In the genomic region with DNA sequence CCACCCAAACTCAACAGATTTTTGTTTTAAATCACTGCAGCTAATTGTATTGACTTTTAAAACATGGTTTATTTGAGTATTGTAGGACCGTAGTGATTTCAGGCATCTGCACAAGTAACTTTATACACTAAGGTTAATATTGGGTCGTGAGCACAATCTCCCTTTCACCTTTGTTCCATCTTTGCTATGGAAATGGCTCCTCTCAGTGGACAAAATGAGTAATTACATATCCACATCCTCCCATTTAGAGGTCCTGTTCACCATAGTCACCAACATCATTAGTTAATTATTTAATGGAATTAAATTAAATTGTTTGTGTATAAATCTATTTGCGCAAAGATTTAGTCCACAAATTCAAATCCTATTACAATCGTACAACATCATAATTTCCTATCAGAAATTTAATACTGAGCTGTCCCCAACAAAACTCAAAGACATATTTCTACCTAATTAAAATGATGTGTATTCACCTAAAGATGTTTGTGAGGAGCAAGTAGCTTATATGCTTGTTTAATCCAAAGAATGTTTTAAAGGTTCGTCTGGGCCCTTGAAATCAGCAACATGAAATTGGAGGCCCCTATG, we compare ENCODE assay signal across 8 cellular contexts.
A peak's percentile ranks its signal among the peaks of the same experiment; 100 is the strongest.
DNase-seq lines count a peak whose midpoint lies in the region; ATAC-seq and TF ChIP-seq lines count a peak whose summit lies in the region.

No MANE protein-coding gene starts in this region.

- H3K4me3 ChIP-seq in HCT116 (replicated peaks in 1 of 2; ENCODE audit: low read depth in 1 of 2, low read length in 2 of 2) (no peak overlapping the region), cardiac fibroblast (replicated peaks in 1 of 2; ENCODE audit: low read depth in 2 of 2, low read length in 2 of 2) (no peak overlapping the region), vagina (no peak overlapping the region)

- H3K79me2 ChIP-seq in HCT116 (ENCODE audit: insufficient read depth, low read length), result no peaks in the 10 kb centered on the region

- no peaks in the 10 kb centered on the region for H3K4me1 Mint-ChIP-seq in stimulated activated effector memory CD8-positive, alpha-beta T cell treated with anti-CD3 and anti-CD28 coated beads, Interleukin-12 subunit alpha, Interleukin-12 subunit beta, amount 100 ng/mL, for 72 hours

- CTCF ChIA-PET in HCT116 (lab: Charles Lee), result interaction anchor here (0.8 to 2.1 kb wide), 7 partner anchors 218 to 919 kb away, joined by 3 to 20 read pairs (median 4); no protein-coding TSS in a partner anchor

- intact Hi-C loops in HCT116 (cut with micrococcal nuclease) (loop anchor here (1.0 to 10.0 kb wide), 8 partner anchors 210 to 1500 kb away; no protein-coding TSS in a partner anchor), vagina (cut with DNase I) (loop anchor here (5.0 to 10.0 kb wide), 3 partner anchors 380 to 890 kb away; a partner anchor contains a TSS)

- TF ChIP-seq RAD21 in HCT116 (IDR thresholded peaks at IDR 0.05; ENCODE audit: low read depth), result peak; percentile 87

- no peaks in the 10 kb centered on the region for H3K36me3 ChIP-seq in HCT116 (ENCODE audit: control insufficient read depth in 1 of 2, insufficient read depth in 2 of 2, low read length in 2 of 2)
- no peaks in the 10 kb centered on the region for H3K36me3 ChIP-seq in vagina

- no peak overlapping the region for H2AFZ ChIP-seq in HCT116 (ENCODE audit: low read depth, low read length, poor library complexity, severe bottlenecking)

- no peak overlapping the region for H3K4me3 Mint-ChIP-seq in stimulated activated effector memory CD8-positive, alpha-beta T cell treated with anti-CD3 and anti-CD28 coated beads, Interleukin-12 subunit alpha, Interleukin-12 subunit beta, amount 100 ng/mL, for 72 hours

- TF ChIP-seq POLR2A in HCT116 (IDR thresholded peaks at IDR 0.05; ENCODE audit: borderline replicate concordance, extremely low read depth, insufficient read depth, insufficient read length), result no peak
- TF ChIP-seq POLR2A in vagina (IDR thresholded peaks at IDR 0.05), result no peak

- H3K9ac ChIP-seq in HCT116 (ENCODE audit: low read length), result no peak overlapping the region

- H3K27ac Mint-ChIP-seq in stimulated activated effector memory CD8-positive, alpha-beta T cell treated with anti-CD3 and anti-CD28 coated beads, Interleukin-12 subunit alpha, Interleukin-12 subunit beta, amount 100 ng/mL, for 72 hours, result no peak overlapping the region

- ATAC-seq in HCT116, result peak; percentile 83
- no peak for ATAC-seq in stimulated activated effector memory CD8-positive, alpha-beta T cell treated with anti-CD3 and anti-CD28 coated beads, Interleukin-12 subunit alpha, Interleukin-12 subunit beta, amount 100 ng/mL, for 72 hours
- no peak for ATAC-seq in GM19035 (IDR thresholded peaks at IDR 0.05; ENCODE audit: unreplicated experiment)

- no peaks in the 10 kb centered on the region for H3K9me3 Mint-ChIP-seq in stimulated activated effector memory CD8-positive, alpha-beta T cell treated with anti-CD3 and anti-CD28 coated beads, Interleukin-12 subunit alpha, Interleukin-12 subunit beta, amount 100 ng/mL, for 72 hours

- no peaks in the 10 kb centered on the region for H3K9me3 ChIP-seq in HCT116 (ENCODE audit: control insufficient read depth in 1 of 2, insufficient read depth in 1 of 2, low read depth in 1 of 2, low read length in 2 of 2)
- H3K9me3 ChIP-seq in vagina, result no peaks in the 10 kb centered on the region

- no peak overlapping the region for H3K4me2 ChIP-seq in HCT116 (ENCODE audit: low read length)

- H3K27ac ChIP-seq in HCT116 (ENCODE audit: low read depth, low read length), result no peak overlapping the region
- no peak overlapping the region for H3K27ac ChIP-seq in vagina

- H3K27me3 ChIP-seq in HCT116 (ENCODE audit: insufficient read depth, low read length), result peaks cover 5% of the 10 kb centered on the region; the same call in 1 of the 2 replicates
- no peaks in the 10 kb centered on the region for H3K27me3 ChIP-seq in vagina

- RAD21 ChIA-PET in HCT116 (lab: Charles Lee; ENCODE audit: low non-redundant PET in 1 of 2, low total read pairs in 2 of 2, uncharacterized antibody in 2 of 2, unreplicated experiment in 2 of 2), result no interaction called here

- no peaks in the 10 kb centered on the region for H3K4me1 ChIP-seq in HCT116 (ENCODE audit: control insufficient read depth in 1 of 2, insufficient read depth in 2 of 2, low read length in 2 of 2)
- H3K4me1 ChIP-seq in vagina, result no peaks in the 10 kb centered on the region

- POLR2A ChIA-PET in HCT116 (lab: Charles Lee), result no interaction called here

- BruUV-seq in HCT116 (replicated peaks; lab: Mats Ljungman, UMichigan), result no TSS peak

- no peaks in the 10 kb centered on the region for H3K9me2 ChIP-seq in HCT116 (ENCODE audit: insufficient read depth)

- DNase-seq in DMS153 treated with DMSO at 0.1 percent for 48 hours (lab: John Stamatoyannopoulos, UW; ENCODE audit: unreplicated experiment), result peak; percentile 62
- DNase-seq in HCT116 (ENCODE audit: low read depth, low spot score), result peak; percentile 44
- DNase-seq in NCI-H345 treated with DMSO at 0.1 percent for 48 hours (lab: John Stamatoyannopoulos, UW; ENCODE audit: unreplicated experiment), result peak; percentile 3
- DNase-seq in cardiac fibroblast (ENCODE audit: low read depth in 2 of 2), result peak; percentile 79 to 86
- DNase-seq in kidney glomerular epithelial cell (lab: John Stamatoyannopoulos, UW), result peak; percentile 80
- no peak for DNase-seq in vagina (ENCODE audit: extremely low spot score in 2 of 2)
- DNase-seq in stimulated activated effector memory CD8-positive, alpha-beta T cell treated with anti-CD3 and anti-CD28 coated beads, Interleukin-12 subunit alpha, Interleukin-12 subunit beta, amount 100 ng/mL, for 72 hours (ENCODE audit: low spot score in 2 of 2), result no peak

- TF ChIP-seq CTCF in HCT116 (IDR thresholded peaks at IDR 0.05 in 2 of 3, conservative IDR thresholded peaks at IDR 0.05 in 1 of 3; ENCODE audit: borderline replicate concordance in 1 of 3, insufficient read depth in 1 of 3, low read depth in 2 of 3, low read length in 2 of 3) (peak; percentile 45 to 66 (median 59); a peak in 5 of 6 replicates), cardiac fibroblast (IDR thresholded peaks at IDR 0.05; ENCODE audit: low read depth, low read length) (peak; percentile 48), vagina (IDR thresholded peaks at IDR 0.05) (peak; percentile 52 to 90 (median 65))

- no peaks in the 10 kb centered on the region for H4K20me1 ChIP-seq in HCT116 (ENCODE audit: insufficient read depth)

- H3K36me3 Mint-ChIP-seq in stimulated activated effector memory CD8-positive, alpha-beta T cell treated with anti-CD3 and anti-CD28 coated beads, Interleukin-12 subunit alpha, Interleukin-12 subunit beta, amount 100 ng/mL, for 72 hours, result no peaks in the 10 kb centered on the region

TF ChIP-seq in HCT116, 20 proteins besides CTCF, POLR2A, EP300 and RAD21:
- no peak for TF ChIP-seq JUND (IDR thresholded peaks at IDR 0.05)
- no peak for TF ChIP-seq ZFX (IDR thresholded peaks at IDR 0.05)
- 0 out of 2 replicates have a peak, but pooled peaks have one; percentile 19 for TF ChIP-seq EGR1 (IDR thresholded peaks at IDR 0.05; ENCODE audit: low read depth)
- TF ChIP-seq, protein P1, sequence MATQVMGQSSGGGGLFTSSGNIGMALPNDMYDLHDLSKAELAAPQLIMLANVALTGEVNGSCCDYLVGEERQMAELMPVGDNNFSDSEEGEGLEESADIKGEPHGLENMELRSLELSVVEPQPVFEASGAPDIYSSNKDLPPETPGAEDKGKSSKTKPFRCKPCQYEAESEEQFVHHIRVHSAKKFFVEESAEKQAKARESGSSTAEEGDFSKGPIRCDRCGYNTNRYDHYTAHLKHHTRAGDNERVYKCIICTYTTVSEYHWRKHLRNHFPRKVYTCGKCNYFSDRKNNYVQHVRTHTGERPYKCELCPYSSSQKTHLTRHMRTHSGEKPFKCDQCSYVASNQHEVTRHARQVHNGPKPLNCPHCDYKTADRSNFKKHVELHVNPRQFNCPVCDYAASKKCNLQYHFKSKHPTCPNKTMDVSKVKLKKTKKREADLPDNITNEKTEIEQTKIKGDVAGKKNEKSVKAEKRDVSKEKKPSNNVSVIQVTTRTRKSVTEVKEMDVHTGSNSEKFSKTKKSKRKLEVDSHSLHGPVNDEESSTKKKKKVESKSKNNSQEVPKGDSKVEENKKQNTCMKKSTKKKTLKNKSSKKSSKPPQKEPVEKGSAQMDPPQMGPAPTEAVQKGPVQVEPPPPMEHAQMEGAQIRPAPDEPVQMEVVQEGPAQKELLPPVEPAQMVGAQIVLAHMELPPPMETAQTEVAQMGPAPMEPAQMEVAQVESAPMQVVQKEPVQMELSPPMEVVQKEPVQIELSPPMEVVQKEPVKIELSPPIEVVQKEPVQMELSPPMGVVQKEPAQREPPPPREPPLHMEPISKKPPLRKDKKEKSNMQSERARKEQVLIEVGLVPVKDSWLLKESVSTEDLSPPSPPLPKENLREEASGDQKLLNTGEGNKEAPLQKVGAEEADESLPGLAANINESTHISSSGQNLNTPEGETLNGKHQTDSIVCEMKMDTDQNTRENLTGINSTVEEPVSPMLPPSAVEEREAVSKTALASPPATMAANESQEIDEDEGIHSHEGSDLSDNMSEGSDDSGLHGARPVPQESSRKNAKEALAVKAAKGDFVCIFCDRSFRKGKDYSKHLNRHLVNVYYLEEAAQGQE (IDR thresholded peaks at IDR 0.05; ENCODE audit: low read depth), result no peak
- TF ChIP-seq SIN3A (IDR thresholded peaks at IDR 0.05; ENCODE audit: low read depth), result no peak
- TF ChIP-seq, protein P2, sequence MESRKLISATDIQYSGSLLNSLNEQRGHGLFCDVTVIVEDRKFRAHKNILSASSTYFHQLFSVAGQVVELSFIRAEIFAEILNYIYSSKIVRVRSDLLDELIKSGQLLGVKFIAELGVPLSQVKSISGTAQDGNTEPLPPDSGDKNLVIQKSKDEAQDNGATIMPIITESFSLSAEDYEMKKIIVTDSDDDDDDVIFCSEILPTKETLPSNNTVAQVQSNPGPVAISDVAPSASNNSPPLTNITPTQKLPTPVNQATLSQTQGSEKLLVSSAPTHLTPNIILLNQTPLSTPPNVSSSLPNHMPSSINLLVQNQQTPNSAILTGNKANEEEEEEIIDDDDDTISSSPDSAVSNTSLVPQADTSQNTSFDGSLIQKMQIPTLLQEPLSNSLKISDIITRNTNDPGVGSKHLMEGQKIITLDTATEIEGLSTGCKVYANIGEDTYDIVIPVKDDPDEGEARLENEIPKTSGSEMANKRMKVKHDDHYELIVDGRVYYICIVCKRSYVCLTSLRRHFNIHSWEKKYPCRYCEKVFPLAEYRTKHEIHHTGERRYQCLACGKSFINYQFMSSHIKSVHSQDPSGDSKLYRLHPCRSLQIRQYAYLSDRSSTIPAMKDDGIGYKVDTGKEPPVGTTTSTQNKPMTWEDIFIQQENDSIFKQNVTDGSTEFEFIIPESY (IDR thresholded peaks at IDR 0.05; ENCODE audit: extremely low read depth, insufficient replicate concordance, low read length), result no peak
- TF ChIP-seq EZH2phosphoT487 (IDR thresholded peaks at IDR 0.05; ENCODE audit: borderline replicate concordance), result no peak
- TF ChIP-seq CBX3 (IDR thresholded peaks at IDR 0.05; ENCODE audit: low read depth), result no peak

Comparison
In these comparisons a context has a peak if more than half of its experiments do, and no peak if none do; other contexts are left out.
1. DNase-seq: peak in DMS153 treated with DMSO at 0.1 percent for 48 hours (single experiment), HCT116 (single experiment), NCI-H345 treated with DMSO at 0.1 percent for 48 hours (single experiment), cardiac fibroblast (2 of 2) and kidney glomerular epithelial cell (single experiment); none in vagina (0 of 2) and stimulated activated effector memory CD8-positive, alpha-beta T cell treated with anti-CD3 and anti-CD28 coated beads, Interleukin-12 subunit alpha, Interleukin-12 subunit beta, amount 100 ng/mL, for 72 hours (0 of 2).
2. Peak in every context shown above with its lines, with median percentiles within 50 percentile points of each other: CTCF ChIP-seq.